In the genomic region with DNA sequence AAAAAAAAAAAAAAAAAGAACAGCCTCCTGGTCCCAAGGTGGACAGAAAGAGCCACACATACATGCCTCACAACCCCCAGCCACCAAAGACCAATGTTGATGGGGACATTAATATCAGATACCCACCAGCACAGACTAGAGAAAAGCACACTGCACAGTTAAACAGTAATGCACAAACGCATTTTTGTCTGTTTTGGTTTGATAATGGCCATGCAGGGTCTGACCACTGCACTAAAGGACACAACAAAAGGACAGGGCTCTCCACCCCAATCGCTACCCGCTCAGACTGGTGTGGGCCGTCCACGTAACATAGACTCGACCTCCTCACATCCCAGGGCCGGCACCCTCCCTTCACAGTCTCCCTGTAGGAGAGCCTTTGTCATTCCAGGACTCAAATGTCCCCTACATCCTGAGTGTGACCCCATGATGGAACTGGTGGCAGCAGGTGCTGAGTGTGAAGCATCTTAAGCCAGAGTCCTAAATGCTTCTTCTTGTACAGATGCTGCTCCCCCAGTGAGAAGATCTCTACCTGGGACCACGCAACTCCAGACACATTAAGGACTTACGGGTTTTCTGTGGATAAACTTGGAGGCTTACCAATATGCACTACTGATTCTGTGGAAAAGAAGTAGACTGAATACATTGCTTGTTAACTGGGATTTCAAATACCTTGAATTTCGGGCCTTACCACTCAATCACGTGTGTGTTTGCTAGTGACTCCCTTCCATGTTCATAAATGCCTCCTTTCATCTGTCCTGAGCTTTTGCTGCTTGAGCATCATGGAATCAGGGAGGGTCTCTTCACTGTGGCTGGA, we compare ENCODE assay signal across 1 cellular context.
TF ChIP-seq lines count a peak whose summit lies in the region.

No MANE protein-coding gene starts in this region.

TF ChIP-seq in A549, 52 proteins besides CTCF, POLR2A, EP300 and RAD21 (continued from another document):
- TF ChIP-seq, protein P1, sequence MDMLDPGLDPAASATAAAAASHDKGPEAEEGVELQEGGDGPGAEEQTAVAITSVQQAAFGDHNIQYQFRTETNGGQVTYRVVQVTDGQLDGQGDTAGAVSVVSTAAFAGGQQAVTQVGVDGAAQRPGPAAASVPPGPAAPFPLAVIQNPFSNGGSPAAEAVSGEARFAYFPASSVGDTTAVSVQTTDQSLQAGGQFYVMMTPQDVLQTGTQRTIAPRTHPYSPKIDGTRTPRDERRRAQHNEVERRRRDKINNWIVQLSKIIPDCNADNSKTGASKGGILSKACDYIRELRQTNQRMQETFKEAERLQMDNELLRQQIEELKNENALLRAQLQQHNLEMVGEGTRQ (IDR thresholded peaks at IDR 0.05) = no peak
- TF ChIP-seq ESRRA (IDR thresholded peaks at IDR 0.05; ENCODE audit: borderline replicate concordance, low read length) (no peak), HOXA7 (CRISPR knock-in tag; IDR thresholded peaks at IDR 0.05) (no peak), MYC (IDR thresholded peaks at IDR 0.05; ENCODE audit: borderline replicate concordance, low read length) (no peak), TFCP2L1 (CRISPR knock-in tag; IDR thresholded peaks at IDR 0.05) (no peak), ZFP36 (IDR thresholded peaks at IDR 0.05; ENCODE audit: borderline replicate concordance, partially characterized antibody) (no peak), CEBPB (IDR thresholded peaks at IDR 0.05) (no peak)
- TF ChIP-seq, protein P2, sequence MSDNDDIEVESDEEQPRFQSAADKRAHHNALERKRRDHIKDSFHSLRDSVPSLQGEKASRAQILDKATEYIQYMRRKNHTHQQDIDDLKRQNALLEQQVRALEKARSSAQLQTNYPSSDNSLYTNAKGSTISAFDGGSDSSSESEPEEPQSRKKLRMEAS (IDR thresholded peaks at IDR 0.05) = no peak
